Comparison of ENCODE assay signal across 8 cellular contexts in the genomic region with DNA sequence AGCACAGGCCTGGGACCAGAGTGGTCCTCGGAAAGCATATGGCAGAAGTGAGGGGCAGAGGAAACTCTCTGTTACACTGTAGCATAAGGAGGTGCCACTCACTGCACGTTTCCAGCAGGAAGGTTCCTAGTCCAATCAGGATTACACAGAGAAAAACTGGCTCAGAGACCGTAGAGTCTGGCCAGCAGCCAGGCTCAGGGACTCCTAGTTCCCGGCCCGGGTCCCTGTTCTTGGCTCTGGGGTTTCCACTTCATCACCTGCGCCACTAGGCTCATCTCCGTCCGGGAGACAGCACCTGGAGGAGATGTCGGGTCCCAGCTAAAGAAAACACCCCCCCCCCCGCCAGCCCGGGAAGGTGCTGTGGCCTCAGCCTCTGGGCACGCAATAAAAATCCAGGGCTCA. TPM values are rescaled to one million over a fixed set of nuclear protein-coding genes. Genes with fewer than 3 reads are reported as not detected.
DNase-seq lines count a peak whose midpoint lies in the region; ATAC-seq and TF ChIP-seq lines count a peak whose summit lies in the region.

No MANE protein-coding gene starts in this region.

- H3K9me3 ChIP-seq in DND-41 (ENCODE audit: insufficient read depth, low read length, severe bottlenecking) (no peaks in the 10 kb centered on the region), Karpas-422 (ENCODE audit: low read length) (no peaks in the 10 kb centered on the region), right cardiac atrium (ENCODE audit: control insufficient read depth, low read length) (no peaks in the 10 kb centered on the region)

- H3K27ac ChIP-seq in DND-41 (ENCODE audit: low read length), result peak overlapping the region; percentile 81
- H3K27ac ChIP-seq in Karpas-422 (ENCODE audit: low read length), result peak overlapping the region; percentile 22; the same call in 1 of the 2 replicates
- H3K27ac ChIP-seq in right cardiac atrium (ENCODE audit: low read length), result no peak overlapping the region

- H3K27me3 ChIP-seq in DND-41 (ENCODE audit: insufficient read depth, low read length, poor library complexity) (no peaks in the 10 kb centered on the region), Karpas-422 (ENCODE audit: low read length) (no peaks in the 10 kb centered on the region), right cardiac atrium (ENCODE audit: control insufficient read depth, insufficient read depth) (no peaks in the 10 kb centered on the region)

- H3K36me3 ChIP-seq in DND-41 (ENCODE audit: insufficient read depth, low read length), result peaks cover 36% of the 10 kb centered on the region
- peaks cover 9% of the 10 kb centered on the region; the same call in 1 of the 2 replicates for H3K36me3 ChIP-seq in Karpas-422 (ENCODE audit: insufficient read depth, low read length)

- H3K4me1 ChIP-seq in DND-41 (ENCODE audit: insufficient read depth, low read length) (peaks cover 30% of the 10 kb centered on the region), Karpas-422 (ENCODE audit: low read length) (peaks cover 13% of the 10 kb centered on the region), right cardiac atrium (ENCODE audit: control insufficient read depth, insufficient read depth, low read length) (peaks cover 6% of the 10 kb centered on the region)

- no peaks in the 10 kb centered on the region for H3K27me3 Mint-ChIP-seq in activated naive CD8-positive, alpha-beta T cell treated with anti-CD3 and anti-CD28 coated beads, Interleukin-2, amount 10 ng/mL, durations not matched to agents 7 days and 5 days

- peaks cover 18% of the 10 kb centered on the region for H3K4me1 Mint-ChIP-seq in activated naive CD8-positive, alpha-beta T cell treated with anti-CD3 and anti-CD28 coated beads, Interleukin-2, amount 10 ng/mL, durations not matched to agents 7 days and 5 days

- ATAC-seq in DND-41 (ENCODE audit: insufficient read depth, low read depth) (no peak), right cardiac atrium (peak; percentile 5 to 12), GM19463 (IDR thresholded peaks at IDR 0.05; ENCODE audit: unreplicated experiment) (no peak)
- ATAC-seq in activated naive CD8-positive, alpha-beta T cell treated with anti-CD3 and anti-CD28 coated beads, Interleukin-2, amount 10 ng/mL, durations not matched to agents 7 days and 5 days (ENCODE audit: low read depth), result no peak

- peak overlapping the region; percentile 85 to 91; a peak in 3 of 4 replicates for H3K4me3 ChIP-seq in DND-41 (ENCODE audit: low read depth in 1 of 2, low read length in 2 of 2)
- H3K4me3 ChIP-seq in Karpas-422 (ENCODE audit: low read length), result peak overlapping the region; percentile 98
- peak overlapping the region; percentile 85 for H3K4me3 ChIP-seq in right cardiac atrium (ENCODE audit: low read length)

- H3K9me2 ChIP-seq in Karpas-422 (replicated peaks; ENCODE audit: insufficient read depth, low read length), result no peaks in the 10 kb centered on the region

- peaks cover 39% of the 10 kb centered on the region; the same call in 1 of the 2 replicates for H4K20me1 ChIP-seq in DND-41 (ENCODE audit: insufficient read depth, low read length)
- no peaks in the 10 kb centered on the region for H4K20me1 ChIP-seq in Karpas-422 (ENCODE audit: insufficient read depth, low read depth, low read length)

- intact Hi-C loops in right cardiac atrium (cut with DNase I), result no loop called here

- H3K36me3 Mint-ChIP-seq in activated naive CD8-positive, alpha-beta T cell treated with anti-CD3 and anti-CD28 coated beads, Interleukin-2, amount 10 ng/mL, durations not matched to agents 7 days and 5 days, result peaks cover 2% of the 10 kb centered on the region

- peaks cover 2% of the 10 kb centered on the region for H3K9me3 Mint-ChIP-seq in activated naive CD8-positive, alpha-beta T cell treated with anti-CD3 and anti-CD28 coated beads, Interleukin-2, amount 10 ng/mL, durations not matched to agents 7 days and 5 days

- DNase-seq in DND-41 (peak; percentile 33), Karpas-422 (peak; percentile 55), right cardiac atrium (peak; percentile 70 to 86 (median 80)), retina (peak; percentile 52), KG1 (lab: John Stamatoyannopoulos, UW) (no peak), islet precursor cell (no peak)
- no peak for DNase-seq in activated naive CD8-positive, alpha-beta T cell treated with anti-CD3 and anti-CD28 coated beads, Interleukin-2, amount 10 ng/mL, durations not matched to agents 7 days and 5 days

- POLR2A ChIA-PET in activated naive CD8-positive, alpha-beta T cell treated with anti-CD3 and anti-CD28 coated beads, Interleukin-2, amount 10 ng/mL, durations not matched to agents 7 days and 5 days (lab: Charles Lee), result interaction anchor here (0.8 kb wide), 1 partner anchor 171 kb away, joined by 3 read pairs; the partner anchor contains the start of gene PACSIN2

- TF ChIP-seq CTCF in DND-41 (IDR thresholded peaks at IDR 0.05; ENCODE audit: borderline replicate concordance, extremely low read depth, low read length, poor library complexity, severe bottlenecking), result no peak

- H3K4me3 Mint-ChIP-seq in activated naive CD8-positive, alpha-beta T cell treated with anti-CD3 and anti-CD28 coated beads, Interleukin-2, amount 10 ng/mL, durations not matched to agents 7 days and 5 days, result peak overlapping the region; percentile 80

- H2AFZ ChIP-seq in DND-41 (ENCODE audit: low read depth, low read length) (peak overlapping the region; percentile 77), Karpas-422 (ENCODE audit: low read length) (no peak overlapping the region)

- H3K27ac Mint-ChIP-seq in activated naive CD8-positive, alpha-beta T cell treated with anti-CD3 and anti-CD28 coated beads, Interleukin-2, amount 10 ng/mL, durations not matched to agents 7 days and 5 days, result no peak overlapping the region

- 14% methylated on average over 12 of the region's 12 CpGs for WGBS in right cardiac atrium

- peaks cover 55% of the 10 kb centered on the region for H3K79me2 ChIP-seq in DND-41 (ENCODE audit: insufficient read depth, low read length)
- H3K79me2 ChIP-seq in Karpas-422 (ENCODE audit: low read length), result peaks cover 46% of the 10 kb centered on the region

- H3K4me2 ChIP-seq in DND-41 (ENCODE audit: insufficient read depth, low read length) (peak overlapping the region; percentile 90), Karpas-422 (ENCODE audit: low read depth, low read length, poor library complexity, severe bottlenecking) (peak overlapping the region; percentile 93)

- peak overlapping the region; percentile 90 for H3K9ac ChIP-seq in DND-41 (ENCODE audit: low read depth, low read length)
- peak overlapping the region; percentile 86 for H3K9ac ChIP-seq in Karpas-422 (ENCODE audit: low read length)

RNA-seq across cellular contexts. Expression of gene TTLL12, which starts 1.1 kb away (rescaled TPM):
- 31.2 and 53.0 TPM in 2 replicates for total RNA-seq in Karpas-422 (2014; rRNA removed; shearing (Covaris generic); ENCODE audit: low replicate concordance)
- 10 to 100 TPM; 30.4 to 30.6 TPM for total RNA-seq in activated naive CD8-positive, alpha-beta T cell treated with anti-CD3 and anti-CD28 coated beads, Interleukin-2, amount 10 ng/mL, durations not matched to agents 7 days and 5 days
- total RNA-seq in right cardiac atrium, result 10 to 100 TPM in 3 of 4 donors, 1 to 10 TPM in 1; 6.9 to 11.0 (median 10.5) TPM
- 7.8 TPM for polyA plus RNA-seq in right cardiac atrium

RNA-seq across cellular contexts. Expression of gene TSPO, which starts 34.5 kb away (rescaled TPM):
- total RNA-seq in Karpas-422 (2014; rRNA removed; shearing (Covaris generic); ENCODE audit: low replicate concordance), result 0.54 and 3.8 TPM in 2 replicates
- 100 to 1,000 TPM; 107 to 116 TPM for total RNA-seq in activated naive CD8-positive, alpha-beta T cell treated with anti-CD3 and anti-CD28 coated beads, Interleukin-2, amount 10 ng/mL, durations not matched to agents 7 days and 5 days
- total RNA-seq in right cardiac atrium, result 100 to 1,000 TPM in 1 of 4 donors, 10 to 100 TPM in 3; 69.6 to 102 (median 93.0) TPM
- polyA plus RNA-seq in right cardiac atrium, result 152 TPM

RNA-seq across cellular contexts. Expression of gene MCAT, which starts 42.7 kb away (rescaled TPM):
- total RNA-seq in Karpas-422 (2014; rRNA removed; shearing (Covaris generic); ENCODE audit: low replicate concordance), result 15.0 and 29.5 TPM in 2 replicates
- total RNA-seq in activated naive CD8-positive, alpha-beta T cell treated with anti-CD3 and anti-CD28 coated beads, Interleukin-2, amount 10 ng/mL, durations not matched to agents 7 days and 5 days, result 1 to 10 TPM; 8.1 to 9.5 TPM
- 10 to 100 TPM; 12.5 to 13.8 (median 13.6) TPM for total RNA-seq in right cardiac atrium
- polyA plus RNA-seq in right cardiac atrium, result 14.5 TPM

Comparison
In these comparisons a context has a peak if more than half of its experiments do, and no peak if none do; other contexts are left out.
1. ATAC-seq: peak in right cardiac atrium (2 of 2); none in DND-41 (single experiment), activated naive CD8-positive, alpha-beta T cell treated with anti-CD3 and anti-CD28 coated beads, Interleukin-2, amount 10 ng/mL, durations not matched to agents 7 days and 5 days (single experiment) and GM19463 (single experiment).
2. DNase-seq: peak in DND-41 (single experiment), Karpas-422 (single experiment), right cardiac atrium (3 of 3) and retina (single experiment); none in activated naive CD8-positive, alpha-beta T cell treated with anti-CD3 and anti-CD28 coated beads, Interleukin-2, amount 10 ng/mL, durations not matched to agents 7 days and 5 days (single experiment), KG1 (single experiment) and islet precursor cell (single experiment).
3. RNA of gene TSPO, which starts 34.5 kb away (total RNA-seq): 107 to 116 TPM in activated naive CD8-positive, alpha-beta T cell treated with anti-CD3 and anti-CD28 coated beads, Interleukin-2, amount 10 ng/mL, durations not matched to agents 7 days and 5 days and 69.6 to 102 TPM in right cardiac atrium; 0.54 to 3.8 TPM in Karpas-422; every median in the first group is over 10 times any median in the second.
4. Peak in every context shown above with its lines, with median percentiles within 50 percentile points of each other: H3K4me3 ChIP-seq.